Comparison of ENCODE assay signal across 22 cellular contexts in genomic region chr6:48747040-48747439, GRCh38.
DNase-seq lines count a peak whose midpoint lies in the region; FAIRE-seq and TF ChIP-seq lines count a peak whose summit lies in the region.
"Had no signal": no experiment of that assay in that cellular context is flagged by ENCODE, and none has a peak within 500 bp of the region (broad histone marks: within the 10 kb centered on the region; RNA-seq: fewer than 3 reads in every experiment).

No MANE protein-coding gene starts in this region.

- H3K4me1 Mint-ChIP-seq in mesothelial cell of epicardium = peaks cover 35% of the 10 kb centered on the region
- H3K4me1 Mint-ChIP-seq in activated T-cell treated with anti-CD3 and anti-CD28 coated beads, Interleukin-2, amount 50 U/mL, for 24 hours (ENCODE audit: low read depth) = no peaks in the 10 kb centered on the region
- H3K4me1 Mint-ChIP-seq in activated CD4-positive, alpha-beta memory T cell treated with anti-CD3 and anti-CD28 coated beads for 36 hours (ENCODE audit: low read depth) = no peaks in the 10 kb centered on the region
- H3K4me1 Mint-ChIP-seq: activated CD4-positive, alpha-beta T cell treated with anti-CD3 and anti-CD28 coated beads for 36 hours; B cell; stimulated activated naive CD8-positive, alpha-beta T cell treated with anti-CD3 and anti-CD28 coated beads, Interleukin-15, amount 100 ng/mL, for 72 hours had no signal

- no peak overlapping the region for H3K4me3 ChIP-seq in bronchial epithelial cell (ENCODE audit: low read depth, low read length)
- H3K4me3 ChIP-seq: psoas muscle, smooth muscle cell, upper lobe of right lung had no signal

- H3K27ac Mint-ChIP-seq in mesothelial cell of epicardium = peak overlapping the region; percentile 62
- no peak overlapping the region for H3K27ac Mint-ChIP-seq in activated T-cell treated with anti-CD3 and anti-CD28 coated beads, Interleukin-2, amount 50 U/mL, for 24 hours
- H3K27ac Mint-ChIP-seq in activated CD4-positive, alpha-beta memory T cell treated with anti-CD3 and anti-CD28 coated beads for 36 hours = no peak overlapping the region
- H3K27ac Mint-ChIP-seq: activated CD4-positive, alpha-beta T cell treated with anti-CD3 and anti-CD28 coated beads for 36 hours; B cell had no signal

- TF ChIP-seq CTCF in bronchial epithelial cell (IDR thresholded peaks at IDR 0.05; ENCODE audit: insufficient read depth, low read length, severe bottlenecking) (no peak), mesothelial cell of epicardium (IDR thresholded peaks at IDR 0.05; ENCODE audit: unreplicated experiment) (no peak)

- no peaks in the 10 kb centered on the region for H3K36me3 ChIP-seq in bronchial epithelial cell (ENCODE audit: control insufficient read depth, insufficient read depth, low read length)
- H3K36me3 ChIP-seq: upper lobe of right lung had no signal

- peaks cover 6% of the 10 kb centered on the region for H3K9me3 Mint-ChIP-seq in mesothelial cell of epicardium
- H3K9me3 Mint-ChIP-seq in activated T-cell treated with anti-CD3 and anti-CD28 coated beads, Interleukin-2, amount 50 U/mL, for 24 hours = peaks cover 6% of the 10 kb centered on the region
- peaks cover 16% of the 10 kb centered on the region for H3K9me3 Mint-ChIP-seq in activated CD4-positive, alpha-beta memory T cell treated with anti-CD3 and anti-CD28 coated beads for 36 hours

- CTCF ChIA-PET in activated CD4-positive, alpha-beta memory T cell treated with anti-CD3 and anti-CD28 coated beads for 36 hours (lab: Charles Lee) = no interaction called here

- H3K36me3 Mint-ChIP-seq in mesothelial cell of epicardium = no peaks in the 10 kb centered on the region
- H3K36me3 Mint-ChIP-seq in activated T-cell treated with anti-CD3 and anti-CD28 coated beads, Interleukin-2, amount 50 U/mL, for 24 hours (ENCODE audit: low read depth) = no peaks in the 10 kb centered on the region
- no peaks in the 10 kb centered on the region for H3K36me3 Mint-ChIP-seq in activated CD4-positive, alpha-beta memory T cell treated with anti-CD3 and anti-CD28 coated beads for 36 hours

- no peaks in the 10 kb centered on the region for H3K27me3 ChIP-seq in bronchial epithelial cell (ENCODE audit: control insufficient read depth, insufficient read depth, low read length)
- H3K27me3 ChIP-seq: upper lobe of right lung had no signal

- H3K4me3 Mint-ChIP-seq in mesothelial cell of epicardium = no peak overlapping the region
- H3K4me3 Mint-ChIP-seq in activated T-cell treated with anti-CD3 and anti-CD28 coated beads, Interleukin-2, amount 50 U/mL, for 24 hours = no peak overlapping the region
- no peak overlapping the region for H3K4me3 Mint-ChIP-seq in activated CD4-positive, alpha-beta memory T cell treated with anti-CD3 and anti-CD28 coated beads for 36 hours
- H3K4me3 Mint-ChIP-seq: activated CD4-positive, alpha-beta T cell treated with anti-CD3 and anti-CD28 coated beads for 36 hours; B cell; stimulated activated naive CD8-positive, alpha-beta T cell treated with anti-CD3 and anti-CD28 coated beads, Interleukin-15, amount 100 ng/mL, for 72 hours had no signal

- intact Hi-C loops in activated CD4-positive, alpha-beta memory T cell treated with anti-CD3 and anti-CD28 coated beads for 36 hours (cut with micrococcal nuclease) = no loop called here

- peak; percentile 61 for DNase-seq in HCEC 1CT
- peak; percentile 40 for DNase-seq in NOMO-1 treated with dmso at 0.1 percent for 144 hours (lab: John Stamatoyannopoulos, UW; ENCODE audit: unreplicated experiment)
- DNase-seq in bronchial epithelial cell (ENCODE audit: low read depth) = peak; percentile 89
- DNase-seq in mesothelial cell of epicardium (ENCODE audit: low spot score in 2 of 2, unreplicated experiment in 2 of 2) = no peak
- DNase-seq in activated T-cell treated with anti-CD3 and anti-CD28 coated beads, Interleukin-2, amount 50 U/mL, for 24 hours = no peak
- DNase-seq in T-helper 2 cell = no peak
- DNase-seq in activated CD4-positive, alpha-beta memory T cell treated with anti-CD3 and anti-CD28 coated beads for 36 hours = no peak
- no peak for DNase-seq in GM19240 (ENCODE audit: insufficient read length, low spot score)
- DNase-seq: activated CD4-positive, alpha-beta T cell treated with anti-CD3 and anti-CD28 coated beads for 36 hours; erythroblast; glutamatergic neuron; midbrain; NCI-H1092 treated with DMSO at 0.1 percent for 48 hours; NCI-H524; psoas muscle; stimulated activated CD4-positive, alpha-beta T cell treated with anti-CD3 and anti-CD28 coated beads, Interleukin-4, amount 100 ng/mL, for 1 hour; stimulated activated naive CD8-positive, alpha-beta T cell treated with anti-CD3 and anti-CD28 coated beads, Interleukin-15, amount 100 ng/mL, for 72 hours had no signal

- H3K27me3 Mint-ChIP-seq in mesothelial cell of epicardium (ENCODE audit: low read depth) = no peaks in the 10 kb centered on the region
- no peaks in the 10 kb centered on the region for H3K27me3 Mint-ChIP-seq in activated T-cell treated with anti-CD3 and anti-CD28 coated beads, Interleukin-2, amount 50 U/mL, for 24 hours
- H3K27me3 Mint-ChIP-seq in activated CD4-positive, alpha-beta memory T cell treated with anti-CD3 and anti-CD28 coated beads for 36 hours = no peaks in the 10 kb centered on the region
- H3K27me3 Mint-ChIP-seq: activated CD4-positive, alpha-beta T cell treated with anti-CD3 and anti-CD28 coated beads for 36 hours; B cell; stimulated activated naive CD8-positive, alpha-beta T cell treated with anti-CD3 and anti-CD28 coated beads, Interleukin-15, amount 100 ng/mL, for 72 hours had no signal

- FAIRE-seq in bronchial epithelial cell (lab: Jason Lieb, UNC) = no peak
- FAIRE-seq: G401.6, RCC 7860 had no signal

- POLR2A ChIA-PET in activated CD4-positive, alpha-beta memory T cell treated with anti-CD3 and anti-CD28 coated beads for 36 hours (lab: Charles Lee) = no interaction called here

Comparison
In these comparisons a context has a peak if more than half of its experiments do, and no peak if none do; other contexts are left out.
1. DNase-seq: peak in HCEC 1CT (single experiment), NOMO-1 treated with dmso at 0.1 percent for 144 hours (single experiment) and bronchial epithelial cell (single experiment); none in mesothelial cell of epicardium (0 of 2), activated T-cell treated with anti-CD3 and anti-CD28 coated beads, Interleukin-2, amount 50 U/mL, for 24 hours (single experiment), T-helper 2 cell (0 of 5), activated CD4-positive, alpha-beta memory T cell treated with anti-CD3 and anti-CD28 coated beads for 36 hours (single experiment) and GM19240 (single experiment).